In the genomic region with DNA sequence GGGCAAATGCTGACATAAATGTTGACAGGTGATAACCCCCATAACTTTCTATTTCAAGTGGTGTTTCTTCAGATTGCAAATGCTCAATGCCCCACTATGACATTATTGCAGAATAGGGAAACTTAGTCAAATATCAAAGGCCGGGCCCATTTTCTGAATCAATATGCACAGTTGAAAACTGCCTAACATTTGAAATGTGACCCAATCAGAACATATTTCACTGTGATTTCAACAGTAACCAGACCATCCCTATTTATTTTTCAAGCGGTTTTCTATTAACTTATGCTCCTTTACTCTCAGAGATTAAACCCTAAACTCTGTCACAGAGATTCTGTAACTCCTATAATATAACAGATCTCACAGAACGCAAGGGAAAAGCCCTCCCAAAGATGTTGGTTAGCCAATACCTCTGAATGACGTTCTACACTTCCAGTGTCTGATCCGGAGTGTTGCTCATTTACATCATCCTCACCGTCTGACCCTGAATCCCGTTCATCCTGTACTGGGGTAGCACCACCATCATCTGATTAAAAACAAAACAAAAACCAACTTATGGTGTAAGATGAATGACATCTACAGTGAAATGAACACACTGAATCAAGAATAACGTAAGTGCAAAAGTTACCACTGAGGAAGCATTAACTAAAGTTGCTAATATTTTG, we compare ENCODE assay signal across 1 cellular context.
TF ChIP-seq lines count a peak whose summit lies in the region.

No MANE protein-coding gene starts in this region.

TF ChIP-seq in liver, 16 proteins besides CTCF, POLR2A, EP300 and RAD21:
- TF ChIP-seq, protein P1, sequence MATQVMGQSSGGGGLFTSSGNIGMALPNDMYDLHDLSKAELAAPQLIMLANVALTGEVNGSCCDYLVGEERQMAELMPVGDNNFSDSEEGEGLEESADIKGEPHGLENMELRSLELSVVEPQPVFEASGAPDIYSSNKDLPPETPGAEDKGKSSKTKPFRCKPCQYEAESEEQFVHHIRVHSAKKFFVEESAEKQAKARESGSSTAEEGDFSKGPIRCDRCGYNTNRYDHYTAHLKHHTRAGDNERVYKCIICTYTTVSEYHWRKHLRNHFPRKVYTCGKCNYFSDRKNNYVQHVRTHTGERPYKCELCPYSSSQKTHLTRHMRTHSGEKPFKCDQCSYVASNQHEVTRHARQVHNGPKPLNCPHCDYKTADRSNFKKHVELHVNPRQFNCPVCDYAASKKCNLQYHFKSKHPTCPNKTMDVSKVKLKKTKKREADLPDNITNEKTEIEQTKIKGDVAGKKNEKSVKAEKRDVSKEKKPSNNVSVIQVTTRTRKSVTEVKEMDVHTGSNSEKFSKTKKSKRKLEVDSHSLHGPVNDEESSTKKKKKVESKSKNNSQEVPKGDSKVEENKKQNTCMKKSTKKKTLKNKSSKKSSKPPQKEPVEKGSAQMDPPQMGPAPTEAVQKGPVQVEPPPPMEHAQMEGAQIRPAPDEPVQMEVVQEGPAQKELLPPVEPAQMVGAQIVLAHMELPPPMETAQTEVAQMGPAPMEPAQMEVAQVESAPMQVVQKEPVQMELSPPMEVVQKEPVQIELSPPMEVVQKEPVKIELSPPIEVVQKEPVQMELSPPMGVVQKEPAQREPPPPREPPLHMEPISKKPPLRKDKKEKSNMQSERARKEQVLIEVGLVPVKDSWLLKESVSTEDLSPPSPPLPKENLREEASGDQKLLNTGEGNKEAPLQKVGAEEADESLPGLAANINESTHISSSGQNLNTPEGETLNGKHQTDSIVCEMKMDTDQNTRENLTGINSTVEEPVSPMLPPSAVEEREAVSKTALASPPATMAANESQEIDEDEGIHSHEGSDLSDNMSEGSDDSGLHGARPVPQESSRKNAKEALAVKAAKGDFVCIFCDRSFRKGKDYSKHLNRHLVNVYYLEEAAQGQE (IDR thresholded peaks at IDR 0.05): peak; percentile 71
- peak; percentile 86 for TF ChIP-seq FOXA2 (IDR thresholded peaks at IDR 0.05)
- peak; percentile 76 for TF ChIP-seq SP1 (IDR thresholded peaks at IDR 0.05)
- TF ChIP-seq NR2F2 (IDR thresholded peaks at IDR 0.05): no peak
- peak; percentile 69 for TF ChIP-seq TAF1 (conservative IDR thresholded peaks at IDR 0.05)
- TF ChIP-seq JUND (IDR thresholded peaks at IDR 0.05): no peak
- TF ChIP-seq RXRA (IDR thresholded peaks at IDR 0.05): peak; percentile 55 to 71
- peak in 1 of 2 donors; percentile 46 for TF ChIP-seq GABPA (IDR thresholded peaks at IDR 0.05 in 1 of 2, conservative IDR thresholded peaks at IDR 0.05 in 1 of 2)
- peak; percentile 24 for TF ChIP-seq HNF4G (IDR thresholded peaks at IDR 0.05)
- peak; percentile 56 for TF ChIP-seq ZBTB33 (IDR thresholded peaks at IDR 0.05)
- TF ChIP-seq, protein P2, sequence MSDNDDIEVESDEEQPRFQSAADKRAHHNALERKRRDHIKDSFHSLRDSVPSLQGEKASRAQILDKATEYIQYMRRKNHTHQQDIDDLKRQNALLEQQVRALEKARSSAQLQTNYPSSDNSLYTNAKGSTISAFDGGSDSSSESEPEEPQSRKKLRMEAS (IDR thresholded peaks at IDR 0.05): peak; percentile 19
- TF ChIP-seq HNF4A (conservative IDR thresholded peaks at IDR 0.05): peak; percentile 74 to 80
- peak; percentile 88 for TF ChIP-seq YY1 (IDR thresholded peaks at IDR 0.05)
- TF ChIP-seq EGR1 (IDR thresholded peaks at IDR 0.05; ENCODE audit: low read depth in 2 of 2): no peak
